Comparison of ENCODE assay signal across 30 cellular contexts in the genomic region with DNA sequence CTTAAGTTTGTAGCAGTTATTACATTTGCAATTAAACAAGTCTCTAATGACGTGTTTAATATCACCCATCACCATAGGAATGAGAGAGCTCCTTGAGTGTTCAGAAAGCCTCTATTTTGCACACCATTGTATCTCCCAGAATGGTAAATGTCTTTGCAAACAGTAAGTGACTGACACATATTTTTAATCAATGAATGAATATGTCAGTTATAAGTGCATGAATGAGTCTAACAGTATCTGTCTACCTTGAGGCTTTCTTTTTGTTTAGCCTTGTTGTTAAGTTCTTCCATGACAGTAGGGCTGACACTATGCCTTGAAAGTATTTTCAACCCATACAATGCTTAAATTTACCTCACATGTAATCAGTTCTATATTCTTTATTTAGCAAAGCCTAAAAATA.
A peak's percentile ranks its signal among the peaks of the same experiment; 100 is the strongest.
DNase-seq lines count a peak whose midpoint lies in the region; ATAC-seq, FAIRE-seq and TF ChIP-seq lines count a peak whose summit lies in the region.
"Had no signal": no experiment of that assay in that cellular context is flagged by ENCODE, and none has a peak within 500 bp of the region (broad histone marks: within the 10 kb centered on the region; RNA-seq: fewer than 3 reads in every experiment).

No MANE protein-coding gene starts in this region.

- H3K27ac ChIP-seq in neural cell (ENCODE audit: low read length), result no peak overlapping the region
- H3K27ac ChIP-seq in CD8-positive, alpha-beta T cell (ENCODE audit: low read depth, low read length), result no peak overlapping the region
- H3K27ac ChIP-seq: 22Rv1; A549; BLaER1; BLaER1 treated with 17β-estradiol and CSF1 and Interleukin-3, amounts not matched to agents 10 nM and 100 nM; C4-2B had no signal

- no peaks in the 10 kb centered on the region for H3K9me2 ChIP-seq in neural cell (ENCODE audit: insufficient read depth, low read length)

- CTCF ChIA-PET in CD8-positive, alpha-beta T cell (lab: Charles Lee), result no interaction called here

- H3K27ac Mint-ChIP-seq in CD8-positive, alpha-beta T cell, result no peak overlapping the region
- H3K27ac Mint-ChIP-seq: B cell; CD14-positive monocyte; CD4-positive, alpha-beta memory T cell; CD4-positive, alpha-beta T cell; CD4-positive, CD25-positive, alpha-beta regulatory T cell; CD8-positive, alpha-beta memory T cell had no signal

- no peak overlapping the region for H3K9ac ChIP-seq in neural cell (ENCODE audit: low read length)
- H3K9ac ChIP-seq: BLaER1; BLaER1 treated with 17β-estradiol and CSF1 and Interleukin-3, amounts not matched to agents 10 nM and 100 nM had no signal

- peak; percentile 92 for TF ChIP-seq EP300 in neural cell (conservative IDR thresholded peaks at IDR 0.05; ENCODE audit: poor library complexity, severe bottlenecking)

- POLR2A ChIA-PET in CD8-positive, alpha-beta T cell (lab: Charles Lee), result no interaction called here

- H2AFZ ChIP-seq in neural cell (ENCODE audit: low read depth, low read length), result no peak overlapping the region

- no peak overlapping the region for H3K4me2 ChIP-seq in neural cell (ENCODE audit: low read length)
- H3K4me2 ChIP-seq: A549; BLaER1; BLaER1 treated with 17β-estradiol and CSF1 and Interleukin-3, amounts not matched to agents 10 nM and 100 nM had no signal

- no peaks in the 10 kb centered on the region for H3K36me3 ChIP-seq in neural cell (ENCODE audit: insufficient read depth, low read length)
- H3K36me3 ChIP-seq in CD8-positive, alpha-beta T cell (ENCODE audit: insufficient read depth, low read length), result no peaks in the 10 kb centered on the region
- H3K36me3 ChIP-seq: BE2C; BLaER1; BLaER1 treated with 17β-estradiol and CSF1 and Interleukin-3, amounts not matched to agents 10 nM and 100 nM had no signal

- no peaks in the 10 kb centered on the region for H4K20me1 ChIP-seq in neural cell (ENCODE audit: insufficient read depth)
- H4K20me1 ChIP-seq: BLaER1; BLaER1 treated with 17β-estradiol and CSF1 and Interleukin-3, amounts not matched to agents 10 nM and 100 nM had no signal

- TF ChIP-seq RAD21 in neural cell (conservative IDR thresholded peaks at IDR 0.05), result no peak

- no peaks in the 10 kb centered on the region for H3K4me1 Mint-ChIP-seq in CD8-positive, alpha-beta T cell (ENCODE audit: low read depth)
- H3K4me1 Mint-ChIP-seq: B cell; CD14-positive monocyte; CD4-positive, alpha-beta memory T cell; CD4-positive, CD25-positive, alpha-beta regulatory T cell; CD8-positive, alpha-beta memory T cell had no signal

- no peak for DNase-seq in CD8-positive, alpha-beta T cell
- DNase-seq in GM12891 (ENCODE audit: insufficient read length, low spot score), result no peak
- DNase-seq: 8988T; ACHN; AML-193; BE2C; C1 segment of cervical spinal cord; Caco-2; Calu3; CD4-positive, alpha-beta memory T cell; CD4-positive, alpha-beta T cell; CD4-positive, CD25-positive, alpha-beta regulatory T cell; CD8-positive, alpha-beta memory T cell; COR-L47; DMS 273 treated with DMSO at 0.1 percent for 48 hours; DMS153; DMS53; DMS79; DMS79 treated with DMSO at 0.1 percent for 48 hours; DND-41; EL had no signal

- intact Hi-C loops in CD8-positive, alpha-beta T cell (cut with DNase I, micrococcal nuclease), result no loop called here

- H3K4me3 Mint-ChIP-seq in CD8-positive, alpha-beta T cell, result no peak overlapping the region
- H3K4me3 Mint-ChIP-seq: B cell; CD14-positive monocyte; CD4-positive, alpha-beta memory T cell; CD4-positive, alpha-beta T cell; CD4-positive, CD25-positive, alpha-beta regulatory T cell; CD8-positive, alpha-beta memory T cell had no signal

- H3K79me2 ChIP-seq in neural cell (replicated peaks; ENCODE audit: insufficient read depth, low read length), result no peaks in the 10 kb centered on the region

- no peaks in the 10 kb centered on the region for H3K9me3 ChIP-seq in neural cell (ENCODE audit: low read length)
- H3K9me3 ChIP-seq in CD8-positive, alpha-beta T cell (ENCODE audit: low read length), result no peaks in the 10 kb centered on the region
- H3K9me3 ChIP-seq: A549; BE2C; BLaER1; BLaER1 treated with 17β-estradiol and CSF1 and Interleukin-3, amounts not matched to agents 10 nM and 100 nM; Caco-2 had no signal

- H3K4me1 ChIP-seq in CD8-positive, alpha-beta T cell (ENCODE audit: insufficient read depth, low read length), result no peaks in the 10 kb centered on the region
- H3K4me1 ChIP-seq: A549; BE2C; BLaER1; BLaER1 treated with 17β-estradiol and CSF1 and Interleukin-3, amounts not matched to agents 10 nM and 100 nM; Caco-2 had no signal

- TF ChIP-seq CTCF in neural cell (IDR thresholded peaks at IDR 0.05; ENCODE audit: poor library complexity, severe bottlenecking), result no peak
- no peak for TF ChIP-seq CTCF in CD8-positive, alpha-beta T cell (IDR thresholded peaks at IDR 0.05)

- ATAC-seq in CD8-positive, alpha-beta T cell, result no peak
- ATAC-seq: A549 had no signal

- H3K36me3 Mint-ChIP-seq in CD8-positive, alpha-beta T cell, result no peaks in the 10 kb centered on the region
- H3K36me3 Mint-ChIP-seq: CD14-positive monocyte; CD4-positive, alpha-beta memory T cell; CD4-positive, CD25-positive, alpha-beta regulatory T cell; CD8-positive, alpha-beta memory T cell had no signal

- FAIRE-seq in islet of Langerhans (lab: Jason Lieb, UNC), result peak; percentile 17
- no peak for FAIRE-seq in GM12891 (lab: Jason Lieb, UNC)
- FAIRE-seq: A549 had no signal

- no peak overlapping the region for H3K4me3 ChIP-seq in neural cell (ENCODE audit: low read length)
- H3K4me3 ChIP-seq in CD8-positive, alpha-beta T cell (ENCODE audit: low read depth, low read length), result no peak overlapping the region
- H3K4me3 ChIP-seq: A549; BLaER1; BLaER1 treated with 17β-estradiol and CSF1 and Interleukin-3, amounts not matched to agents 10 nM and 100 nM had no signal

- no peaks in the 10 kb centered on the region for H3K27me3 ChIP-seq in neural cell (ENCODE audit: insufficient read depth, low read depth, low read length)
- no peaks in the 10 kb centered on the region for H3K27me3 ChIP-seq in CD8-positive, alpha-beta T cell (ENCODE audit: insufficient read depth, low read length)
- H3K27me3 ChIP-seq: BE2C; BLaER1; BLaER1 treated with 17β-estradiol and CSF1 and Interleukin-3, amounts not matched to agents 10 nM and 100 nM had no signal

- TF ChIP-seq POLR2A in GM12891 (IDR thresholded peaks at IDR 0.05; ENCODE audit: low read depth, low read length), result no peak

- peaks cover 19% of the 10 kb centered on the region for H3K9me3 Mint-ChIP-seq in CD8-positive, alpha-beta T cell

- no peaks in the 10 kb centered on the region for H3F3A ChIP-seq in neural cell (ENCODE audit: insufficient read depth, low read length, poor library complexity, severe bottlenecking)

- no peaks in the 10 kb centered on the region for H3K27me3 Mint-ChIP-seq in CD8-positive, alpha-beta T cell (ENCODE audit: low read depth)
- H3K27me3 Mint-ChIP-seq: B cell; CD4-positive, alpha-beta memory T cell; CD4-positive, alpha-beta T cell; CD4-positive, CD25-positive, alpha-beta regulatory T cell; CD8-positive, alpha-beta memory T cell had no signal

TF ChIP-seq in neural cell, 6 proteins besides CTCF, POLR2A, EP300 and RAD21:
- peak; percentile 52 for TF ChIP-seq POLR2AphosphoS5 (IDR thresholded peaks at IDR 0.05)
- TF ChIP-seq SMC3 (conservative IDR thresholded peaks at IDR 0.05; ENCODE audit: poor library complexity), result no peak
TF ChIP-seq in neural cell: peak in this region for 1.

TF ChIP-seq in GM12891, 5 proteins besides CTCF, POLR2A, EP300 and RAD21:
- TF ChIP-seq SPI1 (IDR thresholded peaks at IDR 0.05; ENCODE audit: low read depth, low read length) (no peak), TAF1 (IDR thresholded peaks at IDR 0.05; ENCODE audit: low read depth, low read length) (no peak), POLR2AphosphoS5 (IDR thresholded peaks at IDR 0.05; ENCODE audit: low read depth, low read length) (no peak), POU2F2 (IDR thresholded peaks at IDR 0.05; ENCODE audit: low read depth, low read length) (no peak), PAX5 (IDR thresholded peaks at IDR 0.05; ENCODE audit: insufficient read depth, low read length, severe bottlenecking) (no peak)
